2 cellular contexts compared by ENCODE assay signal in the genomic region with DNA sequence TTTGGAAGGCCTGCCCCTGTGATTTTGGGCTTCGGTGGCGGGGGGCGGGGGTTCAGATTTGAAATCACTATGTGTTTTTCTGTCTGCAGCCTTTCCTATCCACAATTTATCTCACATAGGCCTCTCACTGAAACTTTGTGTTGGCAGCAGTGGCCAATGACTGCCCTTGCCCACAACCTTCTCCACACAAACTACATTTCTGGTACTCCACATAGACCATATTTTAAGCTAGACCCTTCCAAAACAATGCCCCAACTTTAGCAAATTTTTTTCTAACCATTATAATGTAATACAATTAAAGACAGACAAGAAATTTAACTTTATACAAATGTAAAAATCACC.
TF ChIP-seq lines count a peak whose summit lies in the region.

No MANE protein-coding gene starts in this region.

TF ChIP-seq in endothelial cell of umbilical vein, 7 proteins besides CTCF, POLR2A, EP300 and RAD21:
- no peak for TF ChIP-seq EZH2 (IDR thresholded peaks at IDR 0.05; ENCODE audit: borderline replicate concordance, low read depth, low read length, severe bottlenecking)
- TF ChIP-seq, protein P1, sequence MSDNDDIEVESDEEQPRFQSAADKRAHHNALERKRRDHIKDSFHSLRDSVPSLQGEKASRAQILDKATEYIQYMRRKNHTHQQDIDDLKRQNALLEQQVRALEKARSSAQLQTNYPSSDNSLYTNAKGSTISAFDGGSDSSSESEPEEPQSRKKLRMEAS (IDR thresholded peaks at IDR 0.05; ENCODE audit: insufficient read depth, insufficient read length), result no peak
- TF ChIP-seq JUN (IDR thresholded peaks at IDR 0.05; ENCODE audit: borderline replicate concordance, insufficient read depth, insufficient read length, low read depth), result no peak

TF ChIP-seq in liver, 16 proteins besides CTCF, POLR2A, EP300 and RAD21:
- no peak for TF ChIP-seq SP1 (IDR thresholded peaks at IDR 0.05)
- TF ChIP-seq HNF4G (IDR thresholded peaks at IDR 0.05), result no peak
- TF ChIP-seq, protein P2, sequence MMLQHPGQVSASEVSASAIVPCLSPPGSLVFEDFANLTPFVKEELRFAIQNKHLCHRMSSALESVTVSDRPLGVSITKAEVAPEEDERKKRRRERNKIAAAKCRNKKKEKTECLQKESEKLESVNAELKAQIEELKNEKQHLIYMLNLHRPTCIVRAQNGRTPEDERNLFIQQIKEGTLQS (IDR thresholded peaks at IDR 0.05), result no peak
TF ChIP-seq in liver: peak in this region for 0.
